9 cellular contexts compared by ENCODE assay signal in genomic region chr9:109253637-109254284, GRCh38.
A peak's percentile ranks its signal among the peaks of the same experiment; 100 is the strongest.
DNase-seq lines count a peak whose midpoint lies in the region; ATAC-seq and TF ChIP-seq lines count a peak whose summit lies in the region.
"Had no signal": no experiment of that assay in that cellular context is flagged by ENCODE, and none has a peak within 500 bp of the region (broad histone marks: within the 10 kb centered on the region; RNA-seq: fewer than 3 reads in every experiment).

No MANE protein-coding gene starts in this region.

- no peak overlapping the region for H3K27ac Mint-ChIP-seq in activated T-cell treated with anti-CD3 and anti-CD28 coated beads, Interleukin-2, amount 50 U/mL, for 24 hours

- H3K4me3 ChIP-seq in SJSA1, result no peak overlapping the region
- no peak overlapping the region for H3K4me3 ChIP-seq in gastroesophageal sphincter
- H3K4me3 ChIP-seq in suprapubic skin, result no peak overlapping the region

- H3K27me3 Mint-ChIP-seq in activated T-cell treated with anti-CD3 and anti-CD28 coated beads, Interleukin-2, amount 50 U/mL, for 24 hours, result no peaks in the 10 kb centered on the region

- peak; percentile 23 for ATAC-seq in gastroesophageal sphincter
- no peak for ATAC-seq in GM18868 (IDR thresholded peaks at IDR 0.05; ENCODE audit: unreplicated experiment)

- TF ChIP-seq EP300 in gastroesophageal sphincter (IDR thresholded peaks at IDR 0.05) (no peak), suprapubic skin (IDR thresholded peaks at IDR 0.05) (no peak)

- H3K9me3 Mint-ChIP-seq in activated T-cell treated with anti-CD3 and anti-CD28 coated beads, Interleukin-2, amount 50 U/mL, for 24 hours, result no peaks in the 10 kb centered on the region

- no peak overlapping the region for H3K4me3 Mint-ChIP-seq in activated T-cell treated with anti-CD3 and anti-CD28 coated beads, Interleukin-2, amount 50 U/mL, for 24 hours

- H3K27me3 ChIP-seq in SJSA1 (replicated peaks) (no peaks in the 10 kb centered on the region), gastroesophageal sphincter (no peaks in the 10 kb centered on the region), suprapubic skin (no peaks in the 10 kb centered on the region)

- H3K9me3 ChIP-seq in SJSA1 (replicated peaks), result no peaks in the 10 kb centered on the region
- no peaks in the 10 kb centered on the region for H3K9me3 ChIP-seq in gastroesophageal sphincter
- no peaks in the 10 kb centered on the region for H3K9me3 ChIP-seq in suprapubic skin

- no peaks in the 10 kb centered on the region for H3K4me1 Mint-ChIP-seq in activated T-cell treated with anti-CD3 and anti-CD28 coated beads, Interleukin-2, amount 50 U/mL, for 24 hours (ENCODE audit: low read depth)

- in situ Hi-C loops in KBM-7 (cut with MboI; ENCODE audit: low pct_unique_long_range_greater_than_20kb, low sequenced_read_pairs), result no loop called here

- H3K27ac ChIP-seq in SJSA1 (peak overlapping the region; percentile 31), gastroesophageal sphincter (no peak overlapping the region), suprapubic skin (peak overlapping the region; percentile 49)

- WGBS in gastroesophageal sphincter (ENCODE audit: low coverage in 1 of 2), 2 donors, result 54 to 72% methylated on average over 7 of the region's 7 CpGs
- 55% methylated on average over 7 of the region's 7 CpGs for WGBS in suprapubic skin

- peak; percentile 69 for DNase-seq in HCEC 1CT
- peak in 1 of 2 experiments; percentile 38 for DNase-seq in SJSA1 (ENCODE audit: low read depth in 1 of 2, low spot score in 2 of 2)
- no peak for DNase-seq in suprapubic skin (ENCODE audit: low spot score in 2 of 2)
- no peak for DNase-seq in KBM-7
- no peak for DNase-seq in activated T-cell treated with anti-CD3 and anti-CD28 coated beads, Interleukin-2, amount 50 U/mL, for 24 hours
- DNase-seq: activated CD4-positive, alpha-beta T cell treated with anti-CD3 and anti-CD28 coated beads, Interleukin-2, amount 50 U/mL, for 4 hours; stimulated activated CD8-positive, alpha-beta memory T cell treated with anti-CD3 and anti-CD28 coated beads, Interleukin-4, amount 100 ng/mL, for 48 hours had no signal

- H3K36me3 ChIP-seq in SJSA1, result no peaks in the 10 kb centered on the region
- no peaks in the 10 kb centered on the region for H3K36me3 ChIP-seq in gastroesophageal sphincter
- H3K36me3 ChIP-seq in suprapubic skin, result no peaks in the 10 kb centered on the region

- TF ChIP-seq CTCF in gastroesophageal sphincter (IDR thresholded peaks at IDR 0.05), result no peak
- no peak for TF ChIP-seq CTCF in suprapubic skin (IDR thresholded peaks at IDR 0.05)

- H3K4me1 ChIP-seq in SJSA1 (replicated peaks), result peaks cover 49% of the 10 kb centered on the region
- H3K4me1 ChIP-seq in gastroesophageal sphincter, result no peaks in the 10 kb centered on the region
- H3K4me1 ChIP-seq in suprapubic skin, result peaks cover 10% of the 10 kb centered on the region

- TF ChIP-seq POLR2A in gastroesophageal sphincter (IDR thresholded peaks at IDR 0.05) (no peak), suprapubic skin (IDR thresholded peaks at IDR 0.05) (no peak)

- no peaks in the 10 kb centered on the region for H3K36me3 Mint-ChIP-seq in activated T-cell treated with anti-CD3 and anti-CD28 coated beads, Interleukin-2, amount 50 U/mL, for 24 hours (ENCODE audit: low read depth)

Comparison
In these comparisons a context has a peak if more than half of its experiments do, and no peak if none do; other contexts are left out.
1. H3K27ac ChIP-seq: peak in SJSA1 (single experiment) and suprapubic skin (single experiment); none in gastroesophageal sphincter (0 of 4).